In the genomic region with DNA sequence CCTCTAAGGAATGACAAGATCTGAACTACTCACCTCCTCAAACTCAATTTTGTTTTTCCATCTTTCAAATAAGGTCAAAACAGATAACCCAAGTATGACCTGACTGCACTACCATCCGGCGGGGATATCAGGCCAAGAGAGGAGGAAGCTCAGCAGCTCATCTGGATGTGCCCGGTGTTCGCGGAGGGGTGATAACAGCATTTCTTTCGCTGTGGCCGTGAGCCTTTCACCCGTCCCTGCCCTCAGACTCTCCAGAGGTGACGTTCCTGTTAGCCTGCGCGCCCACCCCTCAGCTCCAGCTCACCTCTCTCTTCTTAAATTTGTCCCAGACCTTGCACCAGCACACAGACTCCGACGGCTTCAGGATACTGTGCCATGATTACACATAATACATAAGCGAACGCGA, we compare ENCODE assay signal across 8 cellular contexts. TPM values are rescaled to one million over a fixed set of nuclear protein-coding genes. Genes with fewer than 3 reads are reported as not detected.
DNase-seq lines count a peak whose midpoint lies in the region; ATAC-seq and TF ChIP-seq lines count a peak whose summit lies in the region.

No MANE protein-coding gene starts in this region.

- DNase-seq in ELR (ENCODE audit: low read depth) (peak; percentile 29), erythroblast (lab: John Stamatoyannopoulos, UW) (peak; percentile 69 to 82), uterus (peak in 1 of 2 donors; percentile 34), amniotic stem cell (lab: John Stamatoyannopoulos, UW) (no peak)
- peak; percentile 35 for DNase-seq in activated CD4-positive, alpha-beta T cell treated with anti-CD3 and anti-CD28 coated beads for 48 hours

- H3K27me3 ChIP-seq in HUES64 (ENCODE audit: insufficient read depth, low read length) (peaks cover 5% of the 10 kb centered on the region; the same call in 1 of the 2 replicates), uterus (no peaks in the 10 kb centered on the region)

- peaks cover 27% of the 10 kb centered on the region for H3K4me1 Mint-ChIP-seq in nephron

- peak overlapping the region; percentile 46 to 98 (median 92) for H3K27ac Mint-ChIP-seq in nephron

- WGBS in HUES64, result 53% methylated on average over 16 of the region's 16 CpGs

- H3K27ac ChIP-seq in HUES64 (ENCODE audit: low read depth, low read length), result no peak overlapping the region
- peak overlapping the region; percentile 100 for H3K27ac ChIP-seq in uterus

- ATAC-seq in GM21526 (IDR thresholded peaks at IDR 0.05; ENCODE audit: low FRiP score, unreplicated experiment), result peak; percentile 31

- H3K9me3 ChIP-seq in HUES64 (ENCODE audit: insufficient read depth, low read depth, low read length) (peaks cover 28% of the 10 kb centered on the region), uterus (no peaks in the 10 kb centered on the region)

- H3K4me3 ChIP-seq in HUES64 (ENCODE audit: low read length), result peak overlapping the region; percentile 93
- peak overlapping the region; percentile 64 to 97 for H3K4me3 ChIP-seq in uterus

- peaks cover 30% of the 10 kb centered on the region for H3K9me3 Mint-ChIP-seq in nephron

- H3K4me1 ChIP-seq in HUES64 (ENCODE audit: insufficient read depth, low read length) (peaks cover 4% of the 10 kb centered on the region; the same call in 1 of the 2 replicates), uterus (peaks cover 4% of the 10 kb centered on the region in 2 donors)

- TF ChIP-seq POLR2A in erythroblast (IDR thresholded peaks at IDR 0.05; ENCODE audit: low read length) (no peak), uterus (IDR thresholded peaks at IDR 0.05) (no peak)

- peak overlapping the region; percentile 87 to 92 (median 91) for H3K4me3 Mint-ChIP-seq in nephron

- TF ChIP-seq CTCF in nephron (IDR thresholded peaks at IDR 0.05; ENCODE audit: unreplicated experiment in 3 of 3) (no peak), uterus (IDR thresholded peaks at IDR 0.05) (no peak)

- intact Hi-C loops in uterus (cut with DNase I; ENCODE audit: low total_unique reads), result loop anchor here (10.0 kb wide), 1 partner anchor 118 kb away; a partner anchor contains a TSS

- peaks cover 28% of the 10 kb centered on the region for H3K36me3 Mint-ChIP-seq in nephron (ENCODE audit: low read depth)

- H3K9ac ChIP-seq in HUES64 (ENCODE audit: low read depth, low read length), result peak overlapping the region; percentile 88

- H3K36me3 ChIP-seq in HUES64 (ENCODE audit: insufficient read depth, low read length) (0 out of 2 replicates have a peak, but pooled peaks cover 3% of the 10 kb centered on the region), uterus (no peaks in the 10 kb centered on the region)

- H3K27me3 Mint-ChIP-seq in nephron (ENCODE audit: low read depth), result no peaks in the 10 kb centered on the region

RNA-seq across cellular contexts. Expression of a gene that starts 0.5 kb away (rescaled TPM):
- polyA plus RNA-seq in HUES64 (2013, experiment 1 of 2), result 6.2 TPM
- 7.6 TPM for polyA plus RNA-seq in HUES64 (2013, experiment 2 of 2)
- 10 to 100 TPM in 3 of 4 donors, 1 to 10 TPM in 1; 7.2 to 51.2 (median 26.9) TPM for total RNA-seq in uterus
